9 cellular contexts compared by ENCODE assay signal in genomic region chr11:99015634-99016454, GRCh38. TPM values are rescaled to one million over a fixed set of nuclear protein-coding genes. Genes with fewer than 3 reads are reported as not detected.
DNase-seq lines count a peak whose midpoint lies in the region; ATAC-seq and TF ChIP-seq lines count a peak whose summit lies in the region.
"Had no signal": no experiment of that assay in that cellular context is flagged by ENCODE, and none has a peak within 500 bp of the region (broad histone marks: within the 10 kb centered on the region; RNA-seq: fewer than 3 reads in every experiment).

No MANE protein-coding gene starts in this region.

- in situ Hi-C loops in GM13977 (cut with MboI; ENCODE audit: low pct_unique_long_range_greater_than_20kb, low sequenced_read_pairs, unreplicated experiment), result no loop called here

- intact Hi-C loops in left colon (cut with DNase I, micrococcal nuclease), result no loop called here

- no peaks in the 10 kb centered on the region for H3K9me3 Mint-ChIP-seq in memory B cell

- H3K4me3 Mint-ChIP-seq in memory B cell, result no peak overlapping the region

- no peak overlapping the region for H3K27ac Mint-ChIP-seq in memory B cell

- ATAC-seq in HG03095 (IDR thresholded peaks at IDR 0.05; ENCODE audit: unreplicated experiment) (peak; percentile 74), memory B cell (ENCODE audit: low read depth) (peak; percentile 22), GM19397 (IDR thresholded peaks at IDR 0.05; ENCODE audit: unreplicated experiment) (no peak), left colon (no peak)

- DNase-seq in AG09309 (ENCODE audit: low read depth) (peak; percentile 5), GM13977 (ENCODE audit: low spot score) (peak; percentile 56), NCI-H526 treated with DMSO at 0.1 percent for 48 hours (lab: John Stamatoyannopoulos, UW) (peak; percentile 62), memory B cell (ENCODE audit: low spot score in 2 of 2) (peak in 1 of 2 donors; percentile 7), left colon (no peak)
- peak; percentile 12 for DNase-seq in central memory CD4-positive, alpha-beta T cell

- no peak overlapping the region for H3K4me3 ChIP-seq in AG09309 (ENCODE audit: control insufficient read depth, low read depth, low read length)

- peaks cover 10% of the 10 kb centered on the region for H3K27me3 Mint-ChIP-seq in memory B cell

- peaks cover 5% of the 10 kb centered on the region for H3K4me1 Mint-ChIP-seq in memory B cell

- no peaks in the 10 kb centered on the region for H3K36me3 Mint-ChIP-seq in memory B cell

- TF ChIP-seq CTCF in AG09309 (IDR thresholded peaks at IDR 0.05; ENCODE audit: control insufficient read depth, insufficient read depth, low read depth, low read length, missing control alignments) (peak; percentile 82), GM13977 (IDR thresholded peaks at IDR 0.05; ENCODE audit: extremely low read depth, insufficient read depth, missing control alignments) (peak; percentile 81)

RNA-seq across cellular contexts. Expression of gene CNTN5, which starts 4.9 kb away (rescaled TPM):
- total RNA-seq in left colon, result not detected
- total RNA-seq: mononuclear cell had no signal

Comparison
In these comparisons a context has a peak if more than half of its experiments do, and no peak if none do; other contexts are left out.
1. DNase-seq: peak in AG09309 (single experiment), GM13977 (single experiment), NCI-H526 treated with DMSO at 0.1 percent for 48 hours (single experiment) and central memory CD4-positive, alpha-beta T cell (single experiment); none in left colon (0 of 2).
2. ATAC-seq: peak in HG03095 (single experiment) and memory B cell (single experiment); none in GM19397 (single experiment) and left colon (single experiment).